In the genomic region with DNA sequence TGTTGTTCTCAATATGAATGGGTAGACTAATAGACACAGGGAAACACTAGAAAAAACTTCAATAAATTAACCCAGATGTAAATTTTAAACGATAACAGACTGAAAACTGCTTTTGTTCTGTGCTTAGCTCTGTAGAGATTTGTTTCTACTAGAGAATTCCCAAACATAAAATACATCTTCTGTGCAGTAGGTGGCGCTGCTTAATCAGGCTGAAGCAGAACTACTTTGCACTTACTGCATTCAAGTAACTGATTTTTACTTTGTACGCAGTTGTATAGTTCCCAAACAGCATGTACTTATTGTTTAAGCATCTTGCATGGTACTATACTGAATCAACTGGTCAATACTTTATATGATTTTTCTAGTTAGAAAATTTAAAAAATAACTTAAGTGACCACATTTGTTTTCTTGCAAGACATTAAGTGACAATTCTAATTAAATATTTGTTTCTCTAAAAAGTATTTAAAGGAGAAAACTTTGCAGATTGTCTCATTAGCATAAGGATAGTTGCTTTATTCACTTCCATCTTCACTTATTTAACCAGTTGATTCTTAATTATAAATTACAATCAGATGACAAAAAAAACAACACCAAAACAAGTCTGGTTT, we compare ENCODE assay signal across 8 cellular contexts.
DNase-seq lines count a peak whose midpoint lies in the region; ATAC-seq and FAIRE-seq lines count a peak whose summit lies in the region.

No MANE protein-coding gene starts in this region.

- POLR2A ChIA-PET in activated CD4-positive, alpha-beta memory T cell treated with anti-CD3 and anti-CD28 coated beads for 36 hours (lab: Charles Lee) = no interaction called here

- DNase-seq in Ammon's horn (ENCODE audit: low spot score) = peak; percentile 85
- DNase-seq in NCI-H526 treated with DMSO at 0.1 percent for 48 hours (lab: John Stamatoyannopoulos, UW) = peak; percentile 59
- DNase-seq in activated CD4-positive, alpha-beta memory T cell treated with anti-CD3 and anti-CD28 coated beads for 36 hours = peak; percentile 68
- DNase-seq in myocyte (ENCODE audit: low read depth) = peak; percentile 75
- peak; percentile 34 to 46 for DNase-seq in stimulated activated naive CD8-positive, alpha-beta T cell treated with anti-CD3 and anti-CD28 coated beads, Interleukin-15, amount 100 ng/mL, for 72 hours

- H3K4me3 Mint-ChIP-seq in activated CD4-positive, alpha-beta memory T cell treated with anti-CD3 and anti-CD28 coated beads for 36 hours = no peak overlapping the region
- H3K4me3 Mint-ChIP-seq in stimulated activated naive CD8-positive, alpha-beta T cell treated with anti-CD3 and anti-CD28 coated beads, Interleukin-15, amount 100 ng/mL, for 72 hours = no peak overlapping the region

- H3K9me3 Mint-ChIP-seq in activated CD4-positive, alpha-beta memory T cell treated with anti-CD3 and anti-CD28 coated beads for 36 hours = no peaks in the 10 kb centered on the region
- H3K9me3 Mint-ChIP-seq in stimulated activated naive CD8-positive, alpha-beta T cell treated with anti-CD3 and anti-CD28 coated beads, Interleukin-15, amount 100 ng/mL, for 72 hours = no peaks in the 10 kb centered on the region

- FAIRE-seq in endometrium (lab: Jason Lieb, UNC) = peak; percentile 94

- H3K4me1 Mint-ChIP-seq in activated CD4-positive, alpha-beta memory T cell treated with anti-CD3 and anti-CD28 coated beads for 36 hours (ENCODE audit: low read depth) = peaks cover 26% of the 10 kb centered on the region
- peaks cover 10% of the 10 kb centered on the region for H3K4me1 Mint-ChIP-seq in stimulated activated naive CD8-positive, alpha-beta T cell treated with anti-CD3 and anti-CD28 coated beads, Interleukin-15, amount 100 ng/mL, for 72 hours

- no peaks in the 10 kb centered on the region for H3K27me3 Mint-ChIP-seq in activated CD4-positive, alpha-beta memory T cell treated with anti-CD3 and anti-CD28 coated beads for 36 hours
- H3K27me3 Mint-ChIP-seq in stimulated activated naive CD8-positive, alpha-beta T cell treated with anti-CD3 and anti-CD28 coated beads, Interleukin-15, amount 100 ng/mL, for 72 hours = no peaks in the 10 kb centered on the region

- ATAC-seq in GM18858 (IDR thresholded peaks at IDR 0.05; ENCODE audit: unreplicated experiment) (peak; percentile 78), HG03103 (IDR thresholded peaks at IDR 0.05; ENCODE audit: low read depth, unreplicated experiment) (peak; percentile 66)
- peak; percentile 57 for ATAC-seq in stimulated activated naive CD8-positive, alpha-beta T cell treated with anti-CD3 and anti-CD28 coated beads, Interleukin-15, amount 100 ng/mL, for 72 hours

- H3K36me3 Mint-ChIP-seq in activated CD4-positive, alpha-beta memory T cell treated with anti-CD3 and anti-CD28 coated beads for 36 hours = peaks cover 14% of the 10 kb centered on the region

- intact Hi-C loops in activated CD4-positive, alpha-beta memory T cell treated with anti-CD3 and anti-CD28 coated beads for 36 hours (cut with micrococcal nuclease) = loop anchor here (1.0 to 10.0 kb wide), 8 partner anchors 155 to 822 kb away; no protein-coding TSS in a partner anchor

- no peak overlapping the region for H3K27ac Mint-ChIP-seq in activated CD4-positive, alpha-beta memory T cell treated with anti-CD3 and anti-CD28 coated beads for 36 hours
- H3K27ac Mint-ChIP-seq in stimulated activated naive CD8-positive, alpha-beta T cell treated with anti-CD3 and anti-CD28 coated beads, Interleukin-15, amount 100 ng/mL, for 72 hours = no peak overlapping the region

- CTCF ChIA-PET in activated CD4-positive, alpha-beta memory T cell treated with anti-CD3 and anti-CD28 coated beads for 36 hours (lab: Charles Lee) = interaction anchor here (0.6 to 1.4 kb wide), 21 partner anchors 13 to 723 kb away, joined by 3 to 6 read pairs (median 3); no protein-coding TSS in a partner anchor

Comparison
In these comparisons a context has a peak if more than half of its experiments do, and no peak if none do; other contexts are left out.
1. Peak in every context shown above with its lines: DNase-seq and ATAC-seq.